In genomic region chr3:49553690-49554634, GRCh38 we compare ENCODE assay signal across 8 cellular contexts. TPM values are rescaled to one million over a fixed set of nuclear protein-coding genes. Genes with fewer than 3 reads are reported as not detected.
DNase-seq lines count a peak whose midpoint lies in the region; ATAC-seq and TF ChIP-seq lines count a peak whose summit lies in the region.

BSN (plus strand) TSS chr3:49554477; CDS start chr3:49554603, 126 bp downstream.

- peaks cover 15% of the 10 kb centered on the region for H3K4me1 Mint-ChIP-seq in activated T-helper 2 cell treated with anti-CD3 and anti-CD28 coated beads, Interferon-gamma antibody, Interleukin-2, Interleukin-4, amounts not matched to agents 10 μg/mL and 5 μg/mL and 100 μg/mL, durations not matched to agents 14 hours and 24 hours and 36 hours (ENCODE audit: low read depth)
- H3K4me1 Mint-ChIP-seq in natural killer cell, result peaks cover 6 to 8% of the 10 kb centered on the region in 2 donors

- no peaks in the 10 kb centered on the region for H3K36me3 Mint-ChIP-seq in activated T-helper 2 cell treated with anti-CD3 and anti-CD28 coated beads, Interferon-gamma antibody, Interleukin-2, Interleukin-4, amounts not matched to agents 10 μg/mL and 5 μg/mL and 100 μg/mL, durations not matched to agents 14 hours and 24 hours and 36 hours (ENCODE audit: low read depth)
- H3K36me3 Mint-ChIP-seq in natural killer cell, result no peaks in the 10 kb centered on the region

- no peaks in the 10 kb centered on the region for H3K9me3 Mint-ChIP-seq in activated T-helper 2 cell treated with anti-CD3 and anti-CD28 coated beads, Interferon-gamma antibody, Interleukin-2, Interleukin-4, amounts not matched to agents 10 μg/mL and 5 μg/mL and 100 μg/mL, durations not matched to agents 14 hours and 24 hours and 36 hours
- no peaks in the 10 kb centered on the region for H3K9me3 Mint-ChIP-seq in natural killer cell

- TF ChIP-seq CTCF in natural killer cell (IDR thresholded peaks at IDR 0.05), result no peak

- peak; percentile 28 for DNase-seq in DMS53 treated with DMSO at 0.1 percent for 48 hours (lab: John Stamatoyannopoulos, UW; ENCODE audit: unreplicated experiment)
- peak; percentile 70 to 72 for DNase-seq in Kasumi-1 (lab: John Stamatoyannopoulos, UW)
- DNase-seq in RPMI7951 (ENCODE audit: low read depth), result peak; percentile 71
- DNase-seq in activated T-helper 2 cell treated with anti-CD3 and anti-CD28 coated beads, Interferon-gamma antibody, Interleukin-2, Interleukin-4, amounts not matched to agents 10 μg/mL and 5 μg/mL and 100 μg/mL, durations not matched to agents 14 hours and 24 hours and 36 hours (ENCODE audit: low spot score), result peak; percentile 81
- peak; percentile 83 for DNase-seq in fibroblast of peridontal ligament (ENCODE audit: extremely low read depth)
- DNase-seq in natural killer cell, result peak; percentile 84
- peak; percentile 72 to 88 (median 86) for DNase-seq in stimulated activated naive CD4-positive, alpha-beta T cell (lab: John Stamatoyannopoulos, UW)

- H3K4me3 Mint-ChIP-seq in activated T-helper 2 cell treated with anti-CD3 and anti-CD28 coated beads, Interferon-gamma antibody, Interleukin-2, Interleukin-4, amounts not matched to agents 10 μg/mL and 5 μg/mL and 100 μg/mL, durations not matched to agents 14 hours and 24 hours and 36 hours (ENCODE audit: low read depth), result peak within 1 kb of the TSS; percentile 87
- H3K4me3 Mint-ChIP-seq in natural killer cell, result peak within 1 kb of the TSS; percentile 85

- ATAC-seq in GM21825 (IDR thresholded peaks at IDR 0.05; ENCODE audit: unreplicated experiment), result peak; percentile 70
- ATAC-seq in natural killer cell, result peak; percentile 88 to 91 (median 90)

- intact Hi-C loops in activated T-helper 2 cell treated with anti-CD3 and anti-CD28 coated beads, Interferon-gamma antibody, Interleukin-2, Interleukin-4, amounts not matched to agents 10 μg/mL and 5 μg/mL and 100 μg/mL, durations not matched to agents 14 hours and 24 hours and 36 hours (cut with micrococcal nuclease), result loop anchor here (2.0 kb wide), 1 partner anchor 13 kb away; no protein-coding TSS in a partner anchor
- intact Hi-C loops in natural killer cell (cut with micrococcal nuclease), result loop anchor here (1.0 kb wide), 2 partner anchors 14 to 84 kb away; partner anchors contain the start of gene DAG1

- peaks cover 50% of the 10 kb centered on the region for H3K27me3 Mint-ChIP-seq in activated T-helper 2 cell treated with anti-CD3 and anti-CD28 coated beads, Interferon-gamma antibody, Interleukin-2, Interleukin-4, amounts not matched to agents 10 μg/mL and 5 μg/mL and 100 μg/mL, durations not matched to agents 14 hours and 24 hours and 36 hours (ENCODE audit: low read depth)
- peaks cover 28 to 30% of the 10 kb centered on the region in 2 donors for H3K27me3 Mint-ChIP-seq in natural killer cell (ENCODE audit: low read depth in 2 of 2)

- peak within 1 kb of the TSS; percentile 36 for H3K27ac Mint-ChIP-seq in activated T-helper 2 cell treated with anti-CD3 and anti-CD28 coated beads, Interferon-gamma antibody, Interleukin-2, Interleukin-4, amounts not matched to agents 10 μg/mL and 5 μg/mL and 100 μg/mL, durations not matched to agents 14 hours and 24 hours and 36 hours
- peak within 1 kb of the TSS; percentile 46 to 80 for H3K27ac Mint-ChIP-seq in natural killer cell

RNA-seq across cellular contexts. Expression of gene BSN, which starts in this region (rescaled TPM):
- total RNA-seq in RPMI7951 (2014; rRNA removed; shearing (Covaris generic)), result under 0.01 and 0.10 TPM in 2 replicates
- total RNA-seq in activated T-helper 2 cell treated with anti-CD3 and anti-CD28 coated beads, Interferon-gamma antibody, Interleukin-2, Interleukin-4, amounts not matched to agents 10 μg/mL and 5 μg/mL and 100 μg/mL, durations not matched to agents 14 hours and 24 hours and 36 hours, result 0.09 and 0.11 TPM in 2 replicates
- under 1 TPM; 0.33 to 0.41 (median 0.35) TPM for total RNA-seq in natural killer cell

Comparison
In these comparisons a context has a peak if more than half of its experiments do, and no peak if none do; other contexts are left out.
1. Peak in every context shown above with its lines: DNase-seq and ATAC-seq.
2. Peak in DNase-seq in RPMI7951; RNA of the gene not detected or under 1 TPM.
3. Peak in DNase-seq in activated T-helper 2 cell treated with anti-CD3 and anti-CD28 coated beads, Interferon-gamma antibody, Interleukin-2, Interleukin-4, amounts not matched to agents 10 μg/mL and 5 μg/mL and 100 μg/mL, durations not matched to agents 14 hours and 24 hours and 36 hours; RNA of the gene not detected or under 1 TPM.
4. Peak in DNase-seq and ATAC-seq in natural killer cell; RNA of the gene not detected or under 1 TPM.
5. DNase-seq: peak in every context shown above with its lines; median percentile 86 in stimulated activated naive CD4-positive, alpha-beta T cell; 84 in natural killer cell; 83 in fibroblast of peridontal ligament; 81 in activated T-helper 2 cell treated with anti-CD3 and anti-CD28 coated beads, Interferon-gamma antibody, Interleukin-2, Interleukin-4, amounts not matched to agents 10 μg/mL and 5 μg/mL and 100 μg/mL, durations not matched to agents 14 hours and 24 hours and 36 hours; 71 in Kasumi-1; 71 in RPMI7951; 28 in DMS53 treated with DMSO at 0.1 percent for 48 hours.